13 cellular contexts compared by ENCODE assay signal in genomic region chr16:21605848-21606247, GRCh38. TPM values are rescaled to one million over a fixed set of nuclear protein-coding genes. Genes with fewer than 3 reads are reported as not detected.
A peak's percentile ranks its signal among the peaks of the same experiment; 100 is the strongest.
DNase-seq lines count a peak whose midpoint lies in the region; ATAC-seq and TF ChIP-seq lines count a peak whose summit lies in the region.
"Not testable (repeated sequence)": the region's sequence is repeated elsewhere in the genome, so short reads cannot be mapped to it uniquely, and the experiment has no call there.
"Had no signal": no experiment of that assay in that cellular context is flagged by ENCODE, and none has a peak within 500 bp of the region (broad histone marks: within the 10 kb centered on the region; RNA-seq: fewer than 3 reads in every experiment).

No MANE protein-coding gene starts in this region.

- not testable (repeated sequence) for H3K36me3 Mint-ChIP-seq in CD14-positive monocyte; activated T-helper 17 cell treated with anti-CD3 and anti-CD28 coated beads, Interleukin-2, amount 50 U/mL, for 72 hours (ENCODE audit: low read depth); MCF 10A (ENCODE audit: insufficient read depth, unreplicated experiment)

- H3K4me1 Mint-ChIP-seq in CD14-positive monocyte (peaks cover 93% of the 10 kb centered on the region), MCF 10A (ENCODE audit: insufficient read depth, unreplicated experiment) (peaks cover 22% of the 10 kb centered on the region)
- H3K4me1 Mint-ChIP-seq in activated T-helper 17 cell treated with anti-CD3 and anti-CD28 coated beads, Interleukin-2, amount 50 U/mL, for 72 hours, result peaks cover 36% of the 10 kb centered on the region

- H3K79me2 ChIP-seq in PC-9 (ENCODE audit: low read depth), result peaks cover 100% of the 10 kb centered on the region

- not testable (repeated sequence) for TF ChIP-seq CTCF in CD14-positive monocyte (IDR thresholded peaks at IDR 0.05); PC-9 (conservative IDR thresholded peaks at IDR 0.05); MCF 10A (IDR thresholded peaks at IDR 0.05; ENCODE audit: unreplicated experiment); epithelial cell of esophagus (IDR thresholded peaks at IDR 0.05; ENCODE audit: insufficient read depth, low read depth, low read length, missing control alignments); neutrophil (IDR thresholded peaks at IDR 0.05)

- H3K27ac ChIP-seq in PC-9 (peak overlapping the region; percentile 70), neutrophil (peak overlapping the region; percentile 97)

- H3K4me2 ChIP-seq in PC-9, result peak overlapping the region; percentile 47

- H3K4me1 ChIP-seq in PC-9 (replicated peaks; ENCODE audit: insufficient read depth) (peaks cover 96% of the 10 kb centered on the region), neutrophil (ENCODE audit: control insufficient read depth in 1 of 2, insufficient read depth in 1 of 2, low read depth in 1 of 2, low read length in 1 of 2) (peaks cover 100% of the 10 kb centered on the region in 2 experiments)

- H3K27ac Mint-ChIP-seq in CD14-positive monocyte, result peak overlapping the region in 6 of 7 donors; percentile 62 to 91 (median 88)
- H3K27ac Mint-ChIP-seq in activated T-helper 17 cell treated with anti-CD3 and anti-CD28 coated beads, Interleukin-2, amount 50 U/mL, for 72 hours; MCF 10A (ENCODE audit: low read depth, unreplicated experiment): not testable (repeated sequence)

- not testable (repeated sequence) for H2AFZ ChIP-seq in PC-9

- H4K20me1 ChIP-seq in PC-9 (ENCODE audit: insufficient read depth), result not testable (repeated sequence)

- CTCF ChIA-PET in PC-9 (lab: Charles Lee), result not testable (repeated sequence)
- CTCF ChIA-PET in MCF 10A (lab: Yijun Ruan, JAX), result interaction anchor here (0.6 to 2.6 kb wide), 2 partner anchors 33 to 1939 kb away, joined by 3 to 15 read pairs; no protein-coding TSS in a partner anchor

- not testable (repeated sequence) for BruUV-seq in PC-9 (replicated peaks; lab: Mats Ljungman, UMichigan); MCF 10A (replicated peaks; lab: Mats Ljungman, UMichigan)

- H3K9me2 ChIP-seq in PC-9 (ENCODE audit: insufficient read depth), result not testable (repeated sequence)

- ATAC-seq in activated T-helper 17 cell treated with anti-CD3 and anti-CD28 coated beads, Interleukin-2, amount 50 U/mL, for 72 hours (replicated peaks), result not testable (repeated sequence)
- peak; percentile 63 for ATAC-seq in left colon

- H3K9me3 Mint-ChIP-seq in CD14-positive monocyte; activated T-helper 17 cell treated with anti-CD3 and anti-CD28 coated beads, Interleukin-2, amount 50 U/mL, for 72 hours; MCF 10A (ENCODE audit: unreplicated experiment): not testable (repeated sequence)

- not testable (repeated sequence) for H3K27me3 ChIP-seq in PC-9 (ENCODE audit: insufficient read depth, low read depth); neutrophil

- not testable (repeated sequence) for DNase-seq in CD14-positive monocyte (ENCODE audit: low spot score); left colon
- DNase-seq in PC-9, result peak in 1 of 2 experiments; percentile 73
- DNase-seq in MCF 10A (ENCODE audit: unreplicated experiment), result peak; percentile 64
- peak; percentile 21 for DNase-seq in epithelial cell of esophagus (ENCODE audit: low read depth)

- POLR2A ChIA-PET in PC-9 (lab: Charles Lee; ENCODE audit: unreplicated experiment) (interaction anchor here (0.7 kb wide), 1 partner anchor 11 kb away, joined by 4 read pairs; no protein-coding TSS in a partner anchor), MCF 10A (lab: Yijun Ruan, JAX) (interaction anchor here (0.6 kb wide), 1 partner anchor 21 kb away, joined by 3 read pairs; no protein-coding TSS in a partner anchor)

- peaks cover 41% of the 10 kb centered on the region for H3F3A ChIP-seq in PC-9 (ENCODE audit: insufficient read depth, low read depth)

- H3K4me3 ChIP-seq in PC-9 (peak overlapping the region; percentile 7; the same call in 1 of the 2 replicates), neutrophil (ENCODE audit: low read depth in 1 of 2, low read length in 1 of 2) (peak overlapping the region; percentile 11 to 79)
- H3K4me3 ChIP-seq in epithelial cell of esophagus (ENCODE audit: low read length), result not testable (repeated sequence)

- intact Hi-C loops in CD14-positive monocyte (cut with micrococcal nuclease); PC-9 (cut with micrococcal nuclease; ENCODE audit: unreplicated experiment); MCF 10A (cut with micrococcal nuclease); left colon (cut with DNase I, micrococcal nuclease): not testable (repeated sequence)

- H3K9me3 ChIP-seq in PC-9 (ENCODE audit: insufficient read depth, low read depth); neutrophil: not testable (repeated sequence)

- H3K27me3 Mint-ChIP-seq in CD14-positive monocyte (ENCODE audit: low read depth in 3 of 3); activated T-helper 17 cell treated with anti-CD3 and anti-CD28 coated beads, Interleukin-2, amount 50 U/mL, for 72 hours; MCF 10A (ENCODE audit: insufficient read depth, unreplicated experiment): not testable (repeated sequence)

- H3K4me3 Mint-ChIP-seq in CD14-positive monocyte; MCF 10A (ENCODE audit: unreplicated experiment): not testable (repeated sequence)
- H3K4me3 Mint-ChIP-seq in activated T-helper 17 cell treated with anti-CD3 and anti-CD28 coated beads, Interleukin-2, amount 50 U/mL, for 72 hours, result peak overlapping the region; percentile 6

- H3K36me3 ChIP-seq in PC-9 (ENCODE audit: low read depth); neutrophil: not testable (repeated sequence)

RNA-seq across cellular contexts. Expression of gene METTL9, which starts 6.5 kb away (rescaled TPM):
- polyA plus RNA-seq in CD14-positive monocyte, result 100 to 1,000 TPM; 373 to 400 TPM
- total RNA-seq in PC-9 (2021), result 136 and 151 TPM in 2 replicates
- 10 to 100 TPM; 70.7 to 95.7 TPM for total RNA-seq in activated T-helper 17 cell treated with anti-CD3 and anti-CD28 coated beads, Interleukin-2, amount 50 U/mL, for 72 hours
- 63.9 and 67.6 TPM in 2 replicates for total RNA-seq in MCF 10A (2022)
- 10 to 100 TPM; 69.1 to 79.0 TPM for total RNA-seq in left colon

RNA-seq across cellular contexts. Expression of gene IGSF6, which starts 46.6 kb away (rescaled TPM):
- 100 to 1,000 TPM; 159 to 276 TPM for polyA plus RNA-seq in CD14-positive monocyte
- total RNA-seq in PC-9 (2021) (not detected in 2 replicates), MCF 10A (2022) (not detected in 2 replicates), left colon (1 to 10 TPM; 1.1 to 5.2 TPM)
- total RNA-seq in activated T-helper 17 cell treated with anti-CD3 and anti-CD28 coated beads, Interleukin-2, amount 50 U/mL, for 72 hours, result under 1 TPM in 1 of 2 donors, not detected in 1; 0.45 TPM
- total RNA-seq: A673, G401, H7 had no signal
- polyA plus RNA-seq: AG04450 had no signal

RNA-seq across cellular contexts. Expression of gene OTOA, which starts 57.9 kb away (rescaled TPM):
- under 1 TPM; 0.21 to 0.23 TPM for polyA plus RNA-seq in CD14-positive monocyte
- not detected in 2 replicates for total RNA-seq in PC-9 (2021)
- under 1 TPM; 0.16 to 0.28 TPM for total RNA-seq in activated T-helper 17 cell treated with anti-CD3 and anti-CD28 coated beads, Interleukin-2, amount 50 U/mL, for 72 hours
- 0.12 and 0.17 TPM in 2 replicates for total RNA-seq in MCF 10A (2022)
- total RNA-seq in left colon, result under 1 TPM in 1 of 2 donors, not detected in 1; 0.11 TPM
- total RNA-seq: CD4-positive, CD25-positive, alpha-beta regulatory T cell; H7 had no signal
- polyA plus RNA-seq: AG04450; CD4-positive, CD25-positive, alpha-beta regulatory T cell; CD8-positive, alpha-beta memory T cell had no signal
